ENCODE assay signal across 21 cellular contexts in genomic region chr10:6794441-6794840, GRCh38.
"Had no signal": no experiment of that assay in that cellular context is flagged by ENCODE, and none has a peak within 500 bp of the region (broad histone marks: within the 10 kb centered on the region; RNA-seq: fewer than 3 reads in every experiment).

No MANE protein-coding gene starts in this region.

- H3K9me3 ChIP-seq: colonic mucosa, right atrium auricular region, tibial nerve, vagina had no signal

- H3K4me3 Mint-ChIP-seq: activated B cell treated with CpG ODN at 0.5 μM for 24 hours; activated CD8-positive, alpha-beta T cell treated with anti-CD3 and anti-CD28 coated beads, Interleukin-2, amount 10 ng/mL, durations not matched to agents 7 days and 5 days; activated T-cell treated with anti-CD3 and anti-CD28 coated beads, Interleukin-2, amount 50 U/mL, for 72 hours; naive thymus-derived CD8-positive, alpha-beta T cell; stimulated activated naive B cell treated with anti-CD40 and anti-IgM and Interleukin-4, amounts not matched to agents 10 μg/mL and 1 μg/mL and 100 μg/mL, for 72 hours had no signal

- H3K36me3 Mint-ChIP-seq: activated naive CD4-positive, alpha-beta T cell treated with anti-CD3 and anti-CD28 coated beads, Interleukin-2, amount 50 U/mL, for 72 hours; naive thymus-derived CD8-positive, alpha-beta T cell; stimulated activated naive B cell treated with anti-CD40 and anti-IgM and Interleukin-4, amounts not matched to agents 10 μg/mL and 1 μg/mL and 100 μg/mL, for 72 hours had no signal

- H3K27ac ChIP-seq: colonic mucosa, right atrium auricular region, vagina had no signal

- H3K4me3 ChIP-seq: colonic mucosa, lung, right atrium auricular region, tibial nerve, vagina had no signal

- ATAC-seq: activated CD8-positive, alpha-beta T cell treated with anti-CD3 and anti-CD28 coated beads, Interleukin-2, amount 10 ng/mL, durations not matched to agents 7 days and 5 days; activated naive CD4-positive, alpha-beta T cell treated with anti-CD3 and anti-CD28 coated beads, Interleukin-2, amount 50 U/mL, for 72 hours; activated T-cell treated with anti-CD3 and anti-CD28 coated beads, Interleukin-2, amount 50 U/mL, for 72 hours; left colon; naive thymus-derived CD8-positive, alpha-beta T cell; stimulated activated naive B cell treated with anti-CD40 and anti-IgM and Interleukin-4, amounts not matched to agents 10 μg/mL and 1 μg/mL and 100 μg/mL, for 72 hours had no signal

- H3K36me3 ChIP-seq: colonic mucosa, right atrium auricular region, tibial nerve, vagina had no signal

- H3K27me3 ChIP-seq: colonic mucosa, right atrium auricular region, tibial nerve, vagina had no signal

- H3K4me1 Mint-ChIP-seq: activated B cell treated with CpG ODN at 0.5 μM for 24 hours; naive thymus-derived CD8-positive, alpha-beta T cell; stimulated activated naive B cell treated with anti-CD40 and anti-IgM and Interleukin-4, amounts not matched to agents 10 μg/mL and 1 μg/mL and 100 μg/mL, for 72 hours had no signal

- H3K27ac Mint-ChIP-seq: activated B cell treated with CpG ODN at 0.5 μM for 24 hours; activated CD8-positive, alpha-beta T cell treated with anti-CD3 and anti-CD28 coated beads, Interleukin-2, amount 10 ng/mL, durations not matched to agents 7 days and 5 days; activated naive CD4-positive, alpha-beta T cell treated with anti-CD3 and anti-CD28 coated beads, Interleukin-2, amount 50 U/mL, for 72 hours; activated T-cell treated with anti-CD3 and anti-CD28 coated beads, Interleukin-2, amount 50 U/mL, for 72 hours; naive thymus-derived CD8-positive, alpha-beta T cell; progenitor cell of endocrine pancreas; stimulated activated naive B cell treated with anti-CD40 and anti-IgM and Interleukin-4, amounts not matched to agents 10 μg/mL and 1 μg/mL and 100 μg/mL, for 72 hours had no signal

- H3K4me1 ChIP-seq: colonic mucosa, right atrium auricular region, tibial nerve, vagina had no signal

- DNase-seq: activated B cell treated with CpG ODN at 0.5 μM for 24 hours; activated CD4-positive, alpha-beta T cell treated with anti-CD3 and anti-CD28 coated beads for 48 hours; activated CD8-positive, alpha-beta memory T cell treated with anti-CD3 and anti-CD28 coated beads, Interleukin-2, amount 50 U/mL, for 4 hours; activated CD8-positive, alpha-beta T cell treated with anti-CD3 and anti-CD28 coated beads, Interleukin-2, amount 10 ng/mL, durations not matched to agents 7 days and 5 days; activated gamma-delta T cell; activated T-cell treated with anti-CD3 and anti-CD28 coated beads, Interleukin-2, amount 50 U/mL, for 72 hours; amniotic stem cell; central memory CD4-positive, alpha-beta T cell; colonic mucosa; foreskin melanocyte; left colon; naive thymus-derived CD8-positive, alpha-beta T cell; stimulated activated CD4-positive, alpha-beta T cell treated with anti-CD3 and anti-CD28 coated beads, Interleukin-2, amount 100 ng/mL, for 48 hours; stimulated activated naive B cell treated with anti-CD40 and anti-IgM and Interleukin-4, amounts not matched to agents 10 μg/mL and 1 μg/mL and 100 μg/mL, for 72 hours had no signal

- FAIRE-seq: TTC549 had no signal

- H3K9me3 Mint-ChIP-seq: activated B cell treated with CpG ODN at 0.5 μM for 24 hours; activated naive CD4-positive, alpha-beta T cell treated with anti-CD3 and anti-CD28 coated beads, Interleukin-2, amount 50 U/mL, for 72 hours; activated T-cell treated with anti-CD3 and anti-CD28 coated beads, Interleukin-2, amount 50 U/mL, for 72 hours; naive thymus-derived CD8-positive, alpha-beta T cell; stimulated activated naive B cell treated with anti-CD40 and anti-IgM and Interleukin-4, amounts not matched to agents 10 μg/mL and 1 μg/mL and 100 μg/mL, for 72 hours had no signal
